Comparison of ENCODE assay signal across 8 cellular contexts in the genomic region with DNA sequence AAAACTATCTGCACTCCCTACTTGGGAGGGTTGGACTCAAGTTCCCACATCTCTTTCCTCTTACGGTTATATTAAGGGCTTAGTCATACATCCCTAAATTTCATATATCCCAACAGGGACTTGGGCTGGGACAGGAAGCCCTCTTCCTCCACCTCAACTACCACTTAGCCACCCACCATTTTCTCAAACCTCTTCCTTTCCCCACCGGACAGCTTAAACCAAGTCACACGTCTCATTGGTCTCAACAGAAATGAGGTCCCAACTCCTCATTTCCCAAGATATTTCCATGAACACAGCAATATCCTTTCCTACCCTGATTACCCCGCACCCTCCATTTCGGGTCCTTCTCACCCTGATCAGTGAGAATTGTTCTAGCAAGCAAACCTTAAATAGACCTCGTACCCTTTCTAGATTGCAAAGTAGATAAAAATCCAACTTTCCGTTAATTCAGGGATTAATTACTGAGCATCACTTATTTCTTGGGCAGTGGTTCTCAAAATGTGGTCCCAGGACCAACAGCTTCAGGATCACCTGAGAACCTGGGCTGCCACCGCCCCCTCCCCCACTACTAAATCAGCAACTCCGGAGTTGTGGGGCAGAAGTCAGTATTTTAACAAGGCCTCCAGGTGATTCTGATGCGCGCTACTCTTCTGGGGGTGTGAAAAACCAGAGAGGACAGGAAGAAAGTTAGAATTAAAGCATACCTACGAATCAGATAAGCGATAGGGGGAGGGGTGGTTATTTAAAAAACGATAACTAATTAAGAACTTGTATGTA. TPM values are rescaled to one million over a fixed set of nuclear protein-coding genes. Genes with fewer than 3 reads are reported as not detected.
DNase-seq lines count a peak whose midpoint lies in the region; ATAC-seq and TF ChIP-seq lines count a peak whose summit lies in the region.

No MANE protein-coding gene starts in this region.

- H3K27me3 ChIP-seq in KMS-11 (ENCODE audit: insufficient read depth, low read depth) (no peaks in the 10 kb centered on the region), parathyroid adenoma (ENCODE audit: control insufficient read depth, insufficient read depth, low read length) (no peaks in the 10 kb centered on the region)

- H3K4me3 ChIP-seq in KMS-11 (IDR thresholded peaks at IDR 0.05; ENCODE audit: insufficient read depth, low read depth, low read length) (peak overlapping the region; percentile 53), parathyroid adenoma (ENCODE audit: low read depth, low read length) (peak overlapping the region; percentile 89)

- peak; percentile 37 for DNase-seq in GM03348 (ENCODE audit: low spot score)
- peak; percentile 51 for DNase-seq in activated naive CD4-positive, alpha-beta T cell treated with anti-CD3 and anti-CD28 coated beads for 36 hours
- peak in 30 of 42 donors; percentile 6 to 64 (median 35) for DNase-seq in head of caudate nucleus
- DNase-seq in mesenteric fat pad (ENCODE audit: low spot score), result no peak
- no peak for DNase-seq in NCI-H1092 (lab: John Stamatoyannopoulos, UW)

- peaks cover 13% of the 10 kb centered on the region for H3K4me1 ChIP-seq in KMS-11 (ENCODE audit: low read depth, poor library complexity, severe bottlenecking)
- no peaks in the 10 kb centered on the region for H3K4me1 ChIP-seq in parathyroid adenoma

- peaks cover 46% of the 10 kb centered on the region for H3K4me1 Mint-ChIP-seq in activated naive CD4-positive, alpha-beta T cell treated with anti-CD3 and anti-CD28 coated beads for 36 hours (ENCODE audit: low read depth)

- intact Hi-C loops in activated naive CD4-positive, alpha-beta T cell treated with anti-CD3 and anti-CD28 coated beads for 36 hours (cut with micrococcal nuclease), result loop anchor here (1.0 to 5.0 kb wide), 12 partner anchors 22 to 683 kb away; partner anchors contain the start of genes GALNT1, INO80C, RMP24 and ZNF24
- intact Hi-C loops in head of caudate nucleus (cut with DNase I), result loop anchor here (1.0 to 2.0 kb wide), 2 partner anchors 49 to 55 kb away; partner anchors contain the start of genes ZNF24 and ZNF397

- H4K20me1 ChIP-seq in KMS-11 (ENCODE audit: insufficient read depth), result no peaks in the 10 kb centered on the region

- H3K27ac Mint-ChIP-seq in activated naive CD4-positive, alpha-beta T cell treated with anti-CD3 and anti-CD28 coated beads for 36 hours, result peak overlapping the region; percentile 97

- H3K9me3 ChIP-seq in parathyroid adenoma (ENCODE audit: control insufficient read depth, low read length), result no peaks in the 10 kb centered on the region

- H3K4me3 Mint-ChIP-seq in activated naive CD4-positive, alpha-beta T cell treated with anti-CD3 and anti-CD28 coated beads for 36 hours, result peak overlapping the region; percentile 96

- H3K9ac ChIP-seq in KMS-11, result peak overlapping the region; percentile 82
- peak overlapping the region; percentile 85 for H3K9ac ChIP-seq in parathyroid adenoma

- CTCF ChIA-PET in activated naive CD4-positive, alpha-beta T cell treated with anti-CD3 and anti-CD28 coated beads for 36 hours (lab: Charles Lee), result interaction anchor here (0.9 to 1.2 kb wide), 3 partner anchors 10 to 47 kb away, joined by 3 to 5 read pairs (median 4); no protein-coding TSS in a partner anchor

- H3K79me2 ChIP-seq in KMS-11 (ENCODE audit: insufficient read depth, low read depth) (peaks cover 16% of the 10 kb centered on the region), parathyroid adenoma (peaks cover 37% of the 10 kb centered on the region)

- TF ChIP-seq CTCF in KMS-11 (conservative IDR thresholded peaks at IDR 0.05; ENCODE audit: low read depth, low read length), result no peak
- TF ChIP-seq CTCF in parathyroid adenoma (IDR thresholded peaks at IDR 0.05), result no peak

- peak overlapping the region; percentile 83 for H2AFZ ChIP-seq in KMS-11 (ENCODE audit: low read depth)
- peak overlapping the region; percentile 96 for H2AFZ ChIP-seq in parathyroid adenoma

- H3K9me3 Mint-ChIP-seq in activated naive CD4-positive, alpha-beta T cell treated with anti-CD3 and anti-CD28 coated beads for 36 hours, result peaks cover 9% of the 10 kb centered on the region

- peak; percentile 50 for ATAC-seq in GM21723 (IDR thresholded peaks at IDR 0.05; ENCODE audit: unreplicated experiment)

- peaks cover 2% of the 10 kb centered on the region for H3K27me3 Mint-ChIP-seq in activated naive CD4-positive, alpha-beta T cell treated with anti-CD3 and anti-CD28 coated beads for 36 hours (ENCODE audit: low read depth)

- H3K36me3 ChIP-seq in KMS-11 (ENCODE audit: insufficient read depth), result no peaks in the 10 kb centered on the region
- no peaks in the 10 kb centered on the region for H3K36me3 ChIP-seq in parathyroid adenoma (ENCODE audit: control insufficient read depth, insufficient read depth, low read length)

- H3K4me2 ChIP-seq in KMS-11, result peak overlapping the region; percentile 92
- H3K4me2 ChIP-seq in parathyroid adenoma (ENCODE audit: low read length), result peak overlapping the region; percentile 78

- H3K36me3 Mint-ChIP-seq in activated naive CD4-positive, alpha-beta T cell treated with anti-CD3 and anti-CD28 coated beads for 36 hours (ENCODE audit: low read depth), result peaks cover 38% of the 10 kb centered on the region

- H3K27ac ChIP-seq in KMS-11, result peak overlapping the region; percentile 43
- H3K27ac ChIP-seq in parathyroid adenoma, result peak overlapping the region; percentile 74

RNA-seq across cellular contexts. Expression of gene ZSCAN30, which starts 0.5 kb away (rescaled TPM):
- 10 to 100 TPM; 12.0 to 14.3 TPM for total RNA-seq in activated naive CD4-positive, alpha-beta T cell treated with anti-CD3 and anti-CD28 coated beads for 36 hours
- 13.2 TPM for total RNA-seq in mesenteric fat pad

RNA-seq across cellular contexts. Expression of gene ZNF397, which starts 48.6 kb away (rescaled TPM):
- 10 to 100 TPM; 22.6 to 23.2 TPM for total RNA-seq in activated naive CD4-positive, alpha-beta T cell treated with anti-CD3 and anti-CD28 coated beads for 36 hours
- 21.4 TPM for total RNA-seq in mesenteric fat pad

RNA-seq across cellular contexts. Expression of gene ZNF24, which starts 54.7 kb away (rescaled TPM):
- 10 to 100 TPM; 46.8 to 47.8 TPM for total RNA-seq in activated naive CD4-positive, alpha-beta T cell treated with anti-CD3 and anti-CD28 coated beads for 36 hours
- total RNA-seq in mesenteric fat pad, result 39.8 TPM

Comparison
In these comparisons a context has a peak if more than half of its experiments do, and no peak if none do; other contexts are left out.
1. DNase-seq: peak in GM03348 (single experiment), activated naive CD4-positive, alpha-beta T cell treated with anti-CD3 and anti-CD28 coated beads for 36 hours (single experiment) and head of caudate nucleus (30 of 42); none in mesenteric fat pad (single experiment) and NCI-H1092 (single experiment).